ENCODE assay signal across 24 cellular contexts in genomic region chr4:178966644-178967043, GRCh38.
"Had no signal": no experiment of that assay in that cellular context is flagged by ENCODE, and none has a peak within 500 bp of the region (broad histone marks: within the 10 kb centered on the region; RNA-seq: fewer than 3 reads in every experiment).

No MANE protein-coding gene starts in this region.

- H3K4me3 Mint-ChIP-seq: dendritic cell treated with granulocyte-macrophage colony-stimulating factor and Interleukin-4, amounts not matched to agents 40 ng/mL and 50 ng/mL, for 4 days; effector memory CD8-positive, alpha-beta T cell; endodermal cell had no signal

- H3K4me1 ChIP-seq: colonic mucosa, esophagus muscularis mucosa, esophagus squamous epithelium, foreskin keratinocyte, gastrocnemius medialis, gastroesophageal sphincter, heart left ventricle, heart right ventricle had no signal

- H3K27me3 ChIP-seq: colonic mucosa, esophagus muscularis mucosa, esophagus squamous epithelium, foreskin keratinocyte, gastrocnemius medialis, gastroesophageal sphincter, heart left ventricle, heart right ventricle had no signal

- DNase-seq: colonic mucosa; cortex of kidney; dermis blood vessel endothelial cell; dorsolateral prefrontal cortex; effector CD4-positive, alpha-beta T cell; effector CD8-positive, alpha-beta T cell; effector memory CD4-positive, alpha-beta T cell; effector memory CD8-positive, alpha-beta T cell; endodermal cell; erythroblast; esophagus squamous epithelium; foreskin fibroblast; foreskin keratinocyte; gastrocnemius medialis; glutamatergic neuron; head of caudate nucleus; heart left ventricle; heart right ventricle had no signal

- H3K9me3 ChIP-seq: colonic mucosa, esophagus muscularis mucosa, esophagus squamous epithelium, gastrocnemius medialis, gastroesophageal sphincter, heart left ventricle, heart right ventricle had no signal

- H3K4me3 ChIP-seq: colonic mucosa, coronary artery, dorsolateral prefrontal cortex, esophagus muscularis mucosa, esophagus squamous epithelium, gastrocnemius medialis, gastroesophageal sphincter, heart left ventricle, heart right ventricle had no signal

- H3K9me3 Mint-ChIP-seq: endodermal cell had no signal

- H3K36me3 ChIP-seq: colonic mucosa, esophagus muscularis mucosa, esophagus squamous epithelium, gastrocnemius medialis, gastroesophageal sphincter, heart left ventricle, heart right ventricle had no signal

- H3K27ac Mint-ChIP-seq: dendritic cell treated with granulocyte-macrophage colony-stimulating factor and Interleukin-4, amounts not matched to agents 40 ng/mL and 50 ng/mL, for 4 days; effector memory CD8-positive, alpha-beta T cell; endodermal cell had no signal

- H3K27me3 Mint-ChIP-seq: dendritic cell treated with granulocyte-macrophage colony-stimulating factor and Interleukin-4, amounts not matched to agents 40 ng/mL and 50 ng/mL, for 4 days; effector memory CD8-positive, alpha-beta T cell had no signal

- ATAC-seq: effector memory CD8-positive, alpha-beta T cell; esophagus mucosa; foreskin keratinocyte; gastrocnemius medialis; gastroesophageal sphincter; heart left ventricle; heart right ventricle had no signal

- H3K27ac ChIP-seq: colonic mucosa, coronary artery, dorsolateral prefrontal cortex, epithelial cell of prostate, esophagus muscularis mucosa, esophagus squamous epithelium, foreskin keratinocyte, gastrocnemius medialis, gastroesophageal sphincter, heart left ventricle, heart right ventricle had no signal
